In genomic region chr17:82247856-82248671, GRCh38 we compare ENCODE assay signal across 13 cellular contexts. TPM values are rescaled to one million over a fixed set of nuclear protein-coding genes. Genes with fewer than 3 reads are reported as not detected.
A peak's percentile ranks its signal among the peaks of the same experiment; 100 is the strongest.
DNase-seq lines count a peak whose midpoint lies in the region; ATAC-seq and TF ChIP-seq lines count a peak whose summit lies in the region.
"Had no signal": no experiment of that assay in that cellular context is flagged by ENCODE, and none has a peak within 500 bp of the region (broad histone marks: within the 10 kb centered on the region; RNA-seq: fewer than 3 reads in every experiment).

No MANE protein-coding gene starts in this region.

- H3K36me3 ChIP-seq in BLaER1 treated with 17β-estradiol and CSF1 and Interleukin-3, amounts not matched to agents 10 nM and 100 nM = peaks cover 99 to 100% (median 100%) of the 10 kb centered on the region in 11 experiments
- peaks cover 54 to 100% of the 10 kb centered on the region in 2 experiments for H3K36me3 ChIP-seq in HEK293 (ENCODE audit: control insufficient read depth in 2 of 2, insufficient read depth in 1 of 2, low read length in 2 of 2)
- H3K36me3 ChIP-seq in psoas muscle (ENCODE audit: insufficient read depth in 1 of 2, low read depth in 1 of 2) = peaks cover 22 to 98% of the 10 kb centered on the region in 2 donors

- DNase-seq in endothelial cell (ENCODE audit: low spot score) (no peak), psoas muscle (peak in 1 of 2 donors; percentile 51), DMS 273 treated with DMSO at 0.1 percent for 48 hours (lab: John Stamatoyannopoulos, UW) (no peak), activated T-cell treated with anti-CD3 and anti-CD28 coated beads for 4 hours (no peak), amniotic stem cell (lab: John Stamatoyannopoulos, UW) (no peak)
- DNase-seq: activated CD4-positive, CD25-positive, alpha-beta regulatory T cell treated with anti-CD3 and anti-CD28 coated beads, Interleukin-2, amount 50 U/mL, for 72 hours; activated gamma-delta T cell; NCI-H187 treated with DMSO at 0.1 percent for 48 hours had no signal

- H3K4me3 ChIP-seq in BLaER1 treated with 17β-estradiol and CSF1 and Interleukin-3, amounts not matched to agents 10 nM and 100 nM = no peak overlapping the region; a peak in 1 of 20 replicates
- no peak overlapping the region for H3K4me3 ChIP-seq in HEK293 (ENCODE audit: low read depth, low read length)
- H3K4me3 ChIP-seq in psoas muscle = no peak overlapping the region
- H3K4me3 ChIP-seq: HAP-1 had no signal

- H3K9me3 ChIP-seq in BLaER1 treated with 17β-estradiol and CSF1 and Interleukin-3, amounts not matched to agents 10 nM and 100 nM (replicated peaks in 1 of 11) = no peaks in the 10 kb centered on the region
- no peaks in the 10 kb centered on the region for H3K9me3 ChIP-seq in HEK293 (ENCODE audit: control insufficient read depth, insufficient read depth, low read depth, low read length)
- no peaks in the 10 kb centered on the region for H3K9me3 ChIP-seq in psoas muscle
- H3K9me3 ChIP-seq: HAP-1 had no signal

- CTCF ChIA-PET in HEK293 (lab: Yijun Ruan, JAX) = interaction anchor here (0.8 to 3.4 kb wide), 3 partner anchors 12 to 73 kb away, joined by 3 to 15 read pairs (median 4); no protein-coding TSS in a partner anchor

- H3K27ac ChIP-seq in BLaER1 treated with 17β-estradiol and CSF1 and Interleukin-3, amounts not matched to agents 10 nM and 100 nM = peak overlapping the region in 2 of 11 experiments; percentile 46 to 47; a peak in 2 of 22 replicates
- H3K27ac ChIP-seq in HEK293 (ENCODE audit: extremely low read depth, low read depth, low read length) (peak overlapping the region; percentile 16; the same call in 1 of the 2 replicates), psoas muscle (peak overlapping the region; percentile 87)
- H3K27ac ChIP-seq: KMS-11 had no signal

- peak overlapping the region; percentile 21 for H3K4me3 Mint-ChIP-seq in endothelial cell (ENCODE audit: unreplicated experiment)

- peaks cover 100% of the 10 kb centered on the region in 11 experiments for H4K20me1 ChIP-seq in BLaER1 treated with 17β-estradiol and CSF1 and Interleukin-3, amounts not matched to agents 10 nM and 100 nM

- intact Hi-C loops in psoas muscle (cut with DNase I) = loop anchor here in 1 of 2 donors (5.0 kb wide), 1 partner anchor 69 kb away; the partner anchor contains the start of gene CD7

- peaks cover 31% of the 10 kb centered on the region for H3K4me1 Mint-ChIP-seq in endothelial cell (ENCODE audit: unreplicated experiment)

- H3K9me3 Mint-ChIP-seq in endothelial cell (ENCODE audit: unreplicated experiment) = no peaks in the 10 kb centered on the region

- no peaks in the 10 kb centered on the region for H3K27me3 ChIP-seq in BLaER1 treated with 17β-estradiol and CSF1 and Interleukin-3, amounts not matched to agents 10 nM and 100 nM
- no peaks in the 10 kb centered on the region for H3K27me3 ChIP-seq in psoas muscle (ENCODE audit: insufficient read depth in 3 of 3, low read length in 2 of 3)

- 87 to 88% (median 88%) methylated on average over 27 to 28 of the region's 28 CpGs for WGBS in psoas muscle, 3 donors

- peak overlapping the region; percentile 27 to 67 (median 45); a peak in 16 of 22 replicates for H3K9ac ChIP-seq in BLaER1 treated with 17β-estradiol and CSF1 and Interleukin-3, amounts not matched to agents 10 nM and 100 nM
- H3K9ac ChIP-seq: KMS-11 had no signal

- POLR2A ChIA-PET in HEK293 (lab: Yijun Ruan, JAX) = no interaction called here

- peaks cover 44 to 69% (median 56%) of the 10 kb centered on the region in 10 experiments for H3K4me1 ChIP-seq in BLaER1 treated with 17β-estradiol and CSF1 and Interleukin-3, amounts not matched to agents 10 nM and 100 nM
- H3K4me1 ChIP-seq in HEK293 (ENCODE audit: control insufficient read depth, insufficient read depth, low read length) = no peaks in the 10 kb centered on the region
- H3K4me1 ChIP-seq in psoas muscle = peaks cover 31% of the 10 kb centered on the region
- H3K4me1 ChIP-seq: HAP-1 had no signal

- peak overlapping the region; percentile 1 for H3K27ac Mint-ChIP-seq in endothelial cell (ENCODE audit: unreplicated experiment)

- H3K27me3 Mint-ChIP-seq in endothelial cell (ENCODE audit: unreplicated experiment) = peaks cover 22% of the 10 kb centered on the region

- ATAC-seq in psoas muscle (no peak), GM18519 (IDR thresholded peaks at IDR 0.05; ENCODE audit: low FRiP score, unreplicated experiment) (no peak)

- TF ChIP-seq CTCF in HEK293 (tag by site-specific recombination; IDR thresholded peaks at IDR 0.05) = no peak
- TF ChIP-seq CTCF in endothelial cell (IDR thresholded peaks at IDR 0.05; ENCODE audit: unreplicated experiment) = no peak
- no peak for TF ChIP-seq CTCF in psoas muscle (IDR thresholded peaks at IDR 0.05)

- H3K4me2 ChIP-seq in BLaER1 treated with 17β-estradiol and CSF1 and Interleukin-3, amounts not matched to agents 10 nM and 100 nM = peak overlapping the region; percentile 51 to 91 (median 72)
- H3K4me2 ChIP-seq: KMS-11 had no signal

- peaks cover 67% of the 10 kb centered on the region for H3K36me3 Mint-ChIP-seq in endothelial cell (ENCODE audit: low read depth, unreplicated experiment)

TF ChIP-seq in HEK293, 187 proteins besides CTCF, POLR2A, EP300 and RAD21:
- no peak for TF ChIP-seq ZNF76 (tag by site-specific recombination; IDR thresholded peaks at IDR 0.05; ENCODE audit: borderline replicate concordance, low read depth)
- no peak for TF ChIP-seq ZFHX2 (tag by site-specific recombination; conservative IDR thresholded peaks at IDR 0.05)
- TF ChIP-seq KLF17 (tag by site-specific recombination; IDR thresholded peaks at IDR 0.05) = no peak
- TF ChIP-seq GLIS1 (tag by site-specific recombination; IDR thresholded peaks at IDR 0.05) = peak; percentile 35; the same call in 1 of the 2 replicates
- no peak for TF ChIP-seq KLF10 (tag by site-specific recombination; IDR thresholded peaks at IDR 0.05)
- TF ChIP-seq ZNF404 (tag by site-specific recombination; IDR thresholded peaks at IDR 0.05) = no peak
- TF ChIP-seq ZSCAN16 (tag by site-specific recombination; IDR thresholded peaks at IDR 0.05) = no peak

RNA-seq across cellular contexts. Expression of gene SLC16A3, which starts 19.2 kb away (rescaled TPM):
- 76.2 TPM for total RNA-seq in endothelial cell (ENCODE audit: unreplicated experiment)
- 100 to 1,000 TPM in 2 of 4 donors, 10 to 100 TPM in 2; 18.6 to 182 (median 70.1) TPM for total RNA-seq in psoas muscle
- 100 to 1,000 TPM; 102 to 263 (median 128) TPM for polyA plus RNA-seq in psoas muscle

RNA-seq across cellular contexts. Expression of gene CSNK1D, which starts 25.4 kb away (rescaled TPM):
- total RNA-seq in endothelial cell (ENCODE audit: unreplicated experiment) = 149 TPM
- total RNA-seq in psoas muscle = 100 to 1,000 TPM in 3 of 4 donors, 10 to 100 TPM in 1; 73.5 to 139 (median 116) TPM
- polyA plus RNA-seq in psoas muscle = 100 to 1,000 TPM in 1 of 3 donors, 10 to 100 TPM in 2; 74.3 to 124 (median 92.7) TPM

RNA-seq across cellular contexts. Expression of gene CCDC57, which starts 35.4 kb away (rescaled TPM):
- total RNA-seq in endothelial cell (ENCODE audit: unreplicated experiment) = 37.2 TPM
- total RNA-seq in psoas muscle = 10 to 100 TPM; 10.2 to 15.3 (median 12.4) TPM
- polyA plus RNA-seq in psoas muscle = 10 to 100 TPM in 1 of 3 donors, 1 to 10 TPM in 2; 7.2 to 11.1 (median 8.6) TPM
